Comparison of ENCODE assay signal across 24 cellular contexts in the genomic region with DNA sequence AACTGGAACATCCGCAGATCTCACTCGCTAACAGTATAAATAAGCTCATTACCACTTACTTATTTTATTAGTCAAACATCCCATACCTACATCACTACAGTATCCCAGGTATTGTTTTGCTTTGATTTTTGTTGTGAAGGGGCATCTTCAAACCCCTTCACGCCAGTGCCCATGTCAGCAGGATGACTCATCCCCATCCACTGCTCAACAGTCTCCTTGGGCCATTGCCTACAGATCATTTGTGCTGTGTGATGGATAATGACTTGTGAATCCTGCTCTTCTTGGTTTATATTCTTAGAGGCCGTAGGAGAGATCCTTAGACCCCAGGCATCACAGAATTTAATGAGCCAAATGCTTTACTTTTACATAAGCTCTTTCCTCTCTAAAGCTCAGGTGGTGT. TPM values are rescaled to one million over a fixed set of nuclear protein-coding genes. Genes with fewer than 3 reads are reported as not detected.
DNase-seq lines count a peak whose midpoint lies in the region; ATAC-seq, FAIRE-seq and TF ChIP-seq lines count a peak whose summit lies in the region.
"Had no signal": no experiment of that assay in that cellular context is flagged by ENCODE, and none has a peak within 500 bp of the region (broad histone marks: within the 10 kb centered on the region; RNA-seq: fewer than 3 reads in every experiment).

No MANE protein-coding gene starts in this region.

- H3K27me3 Mint-ChIP-seq in GM23338 (ENCODE audit: insufficient read depth, low read depth, poor library complexity) (peaks cover 2% of the 10 kb centered on the region), glutamatergic neuron (ENCODE audit: unreplicated experiment) (no peaks in the 10 kb centered on the region)
- H3K27me3 Mint-ChIP-seq: CD4-positive, alpha-beta T cell had no signal

- no peak for TF ChIP-seq POLR2A in A549 (IDR thresholded peaks at IDR 0.05; ENCODE audit: low read length)
- TF ChIP-seq POLR2A in K562 (conservative IDR thresholded peaks at IDR 0.05) = no peak

- H3K4me2 ChIP-seq in A549 (no peak overlapping the region), GM23338 (no peak overlapping the region), K562 (ENCODE audit: insufficient read depth, low read length) (no peak overlapping the region)
- H3K4me2 ChIP-seq: BLaER1 had no signal

- H4K20me1 ChIP-seq in GM23338 (replicated peaks; ENCODE audit: insufficient read depth) (no peaks in the 10 kb centered on the region), K562 (replicated peaks; ENCODE audit: control insufficient read depth, insufficient read depth, low read length) (no peaks in the 10 kb centered on the region)
- H4K20me1 ChIP-seq: BLaER1 had no signal

- no peaks in the 10 kb centered on the region for H3F3A ChIP-seq in GM23338 (replicated peaks; ENCODE audit: low read depth)

- H3K4me3 ChIP-seq in A549 = no peak overlapping the region
- H3K4me3 ChIP-seq in GM23338 = no peak overlapping the region
- H3K4me3 ChIP-seq in K562 = no peak overlapping the region
- H3K4me3 ChIP-seq: BLaER1, GM12878 had no signal

- H3K9me3 Mint-ChIP-seq in GM23338 (no peaks in the 10 kb centered on the region), glutamatergic neuron (ENCODE audit: unreplicated experiment) (peaks cover 2% of the 10 kb centered on the region)
- H3K9me3 Mint-ChIP-seq: CD4-positive, alpha-beta T cell; CD8-positive, alpha-beta T cell had no signal

- H3K27ac Mint-ChIP-seq in GM23338 = no peak overlapping the region
- H3K27ac Mint-ChIP-seq in glutamatergic neuron (ENCODE audit: unreplicated experiment) = no peak overlapping the region
- H3K27ac Mint-ChIP-seq: CD14-positive monocyte; CD4-positive, alpha-beta T cell; CD8-positive, alpha-beta T cell had no signal

- no peak for ATAC-seq in A549
- no peak for ATAC-seq in GM23338
- ATAC-seq in K562 = no peak
- ATAC-seq in HG02798 (IDR thresholded peaks at IDR 0.05; ENCODE audit: poor library complexity, unreplicated experiment) = no peak
- ATAC-seq: CD8-positive, alpha-beta T cell; GM12878 had no signal

- H3K79me2 ChIP-seq in GM23338 (replicated peaks; ENCODE audit: insufficient read depth) (no peaks in the 10 kb centered on the region), K562 (ENCODE audit: control insufficient read depth, insufficient read depth, low read length) (no peaks in the 10 kb centered on the region)

- H3K4me3 Mint-ChIP-seq in GM23338 = no peak overlapping the region
- H3K4me3 Mint-ChIP-seq in glutamatergic neuron (ENCODE audit: unreplicated experiment) = no peak overlapping the region
- H3K4me3 Mint-ChIP-seq: CD14-positive monocyte; CD4-positive, alpha-beta T cell; CD8-positive, alpha-beta T cell had no signal

- H3K36me3 Mint-ChIP-seq in GM23338 (ENCODE audit: low read depth) = no peaks in the 10 kb centered on the region
- H3K36me3 Mint-ChIP-seq in glutamatergic neuron (ENCODE audit: unreplicated experiment) = no peaks in the 10 kb centered on the region
- H3K36me3 Mint-ChIP-seq: CD14-positive monocyte; CD8-positive, alpha-beta T cell had no signal

- FAIRE-seq in A549 (lab: Jason Lieb, UNC) (no peak), K562 (lab: Jason Lieb, UNC) (no peak)
- FAIRE-seq: D721Med, GM12878, GM12892, GM18507, GM19239 had no signal

- no peak for TF ChIP-seq CTCF in A549 (IDR thresholded peaks at IDR 0.05)
- no peak for TF ChIP-seq CTCF in GM23338 (conservative IDR thresholded peaks at IDR 0.05; ENCODE audit: low read depth in 2 of 2)
- no peak for TF ChIP-seq CTCF in K562 (IDR thresholded peaks at IDR 0.05 in 2 of 3, conservative IDR thresholded peaks at IDR 0.05 in 1 of 3; ENCODE audit: insufficient read depth in 2 of 3, low read depth in 1 of 3, low read length in 3 of 3)
- no peak for TF ChIP-seq CTCF in glutamatergic neuron (IDR thresholded peaks at IDR 0.05; ENCODE audit: partially characterized antibody, unreplicated experiment)

- intact Hi-C loops in K562 (cut with micrococcal nuclease) = no loop called here

- no peaks in the 10 kb centered on the region for H3K9me2 ChIP-seq in GM23338 (ENCODE audit: insufficient read depth)

- no peaks in the 10 kb centered on the region for H3K9me3 ChIP-seq in A549
- H3K9me3 ChIP-seq in K562 (replicated peaks; ENCODE audit: control insufficient read depth, insufficient read depth, low read depth, low read length) = no peaks in the 10 kb centered on the region
- H3K9me3 ChIP-seq: BE2C, BLaER1, Caco-2 had no signal

- peaks cover 11% of the 10 kb centered on the region for H3K4me1 Mint-ChIP-seq in GM23338
- H3K4me1 Mint-ChIP-seq in glutamatergic neuron (ENCODE audit: low read depth, unreplicated experiment) = no peaks in the 10 kb centered on the region

- DNase-seq in DMS53 (lab: John Stamatoyannopoulos, UW) (peak; percentile 24), DMS53 treated with DMSO at 0.1 percent for 48 hours (lab: John Stamatoyannopoulos, UW; ENCODE audit: unreplicated experiment) (no peak), A549 (ENCODE audit: low read depth in 1 of 2, low spot score in 1 of 2) (no peak), GM23338 (ENCODE audit: low spot score) (no peak), K562 (ENCODE audit: extremely low read depth in 1 of 4, low spot score in 3 of 4) (no peak), glutamatergic neuron (no peak)
- DNase-seq: ACHN; BE2C; C1 segment of cervical spinal cord; Caco-2; Calu3; CD4-positive, alpha-beta T cell; CD8-positive, alpha-beta T cell; DMS79 treated with DMSO at 0.1 percent for 48 hours; GDM1 had no signal

- H3K9me1 ChIP-seq in K562 (ENCODE audit: control insufficient read depth, insufficient read depth, low read length) = no peaks in the 10 kb centered on the region

- POLR2A ChIA-PET in A549 (lab: Yijun Ruan, JAX) = no interaction called here
- POLR2A ChIA-PET in K562 (lab: Yijun Ruan, JAX) = interaction anchor here (0.6 to 0.7 kb wide), 2 partner anchors 109 to 111 kb away, joined by 3 read pairs; no protein-coding TSS in a partner anchor

- CTCF ChIA-PET in A549 (lab: Yijun Ruan, JAX) (interaction anchor here (1.1 kb wide), 1 partner anchor 9 kb away, joined by 5 read pairs; the partner anchor contains the start of gene SIRT5), K562 (lab: Yijun Ruan, JAX; ENCODE audit: low intra/inter-chr PET ratio) (no interaction called here)

- H3K36me3 ChIP-seq in GM23338 (ENCODE audit: insufficient read depth) (no peaks in the 10 kb centered on the region), K562 (ENCODE audit: control insufficient read depth, insufficient read depth, low read length) (no peaks in the 10 kb centered on the region)
- H3K36me3 ChIP-seq: BE2C, BLaER1 had no signal

- TF ChIP-seq EP300 in A549 (IDR thresholded peaks at IDR 0.05) (no peak), K562 (IDR thresholded peaks at IDR 0.05; ENCODE audit: low read length) (no peak)

- no peak overlapping the region for H3K9ac ChIP-seq in K562 (ENCODE audit: insufficient read depth in 1 of 2, low read depth in 2 of 2, low read length in 2 of 2)
- H3K9ac ChIP-seq: BLaER1 had no signal

- no peaks in the 10 kb centered on the region for H3K27me3 ChIP-seq in GM23338 (ENCODE audit: insufficient read depth)
- H3K27me3 ChIP-seq in K562 (ENCODE audit: control insufficient read depth in 2 of 2, insufficient read depth in 2 of 2, low read length in 2 of 2) = peaks cover 0 to 11% of the 10 kb centered on the region in 2 experiments; a peak in 1 of 5 replicates
- H3K27me3 ChIP-seq: BE2C, BLaER1 had no signal

- in situ Hi-C loops in K562 (cut with MboI) = no loop called here

- TF ChIP-seq RAD21 in A549 (conservative IDR thresholded peaks at IDR 0.05 in 1 of 2, IDR thresholded peaks at IDR 0.05 in 1 of 2) (no peak), K562 (CRISPR knock-in tag; conservative IDR thresholded peaks at IDR 0.05 in 1 of 2, IDR thresholded peaks at IDR 0.05 in 1 of 2) (no peak)

- BruUV-seq in K562 (replicated peaks; lab: Mats Ljungman, UMichigan) = no TSS peak

- H3K4me1 ChIP-seq in A549 = no peaks in the 10 kb centered on the region
- H3K4me1 ChIP-seq in GM23338 (ENCODE audit: insufficient read depth) = 0 out of 2 replicates have a peak, but pooled peaks cover 4% of the 10 kb centered on the region
- H3K4me1 ChIP-seq in K562 (replicated peaks in 1 of 2; ENCODE audit: control insufficient read depth in 2 of 2, insufficient read depth in 2 of 2, low read length in 2 of 2) = no peaks in the 10 kb centered on the region
- H3K4me1 ChIP-seq: BE2C, BLaER1, Caco-2 had no signal

- 0 out of 2 replicates have a peak overlapping the region, but pooled peaks have one; percentile 26 for H2AFZ ChIP-seq in GM23338
- no peak overlapping the region for H2AFZ ChIP-seq in K562 (ENCODE audit: low read depth, low read length)

- no peak overlapping the region for H3K27ac ChIP-seq in A549
- no peak overlapping the region for H3K27ac ChIP-seq in GM23338 (ENCODE audit: low read depth)
- H3K27ac ChIP-seq in K562 (ENCODE audit: extremely low read depth, low read depth, low read length) = no peak overlapping the region
- H3K27ac ChIP-seq: 22Rv1, BLaER1 had no signal

- WGBS in A549 (ENCODE audit: missing lambda C conversion rate) = 70% methylated on average over 4 of the region's 4 CpGs
- 45% methylated on average over 4 of the region's 4 CpGs for WGBS in K562 (ENCODE audit: insufficient coverage, low coverage, missing lambda C conversion rate)

RNA-seq across cellular contexts. Expression of gene SIRT5, which starts 8.5 kb away (rescaled TPM):
- 7.1 and 7.8 TPM in 2 replicates for polyA plus RNA-seq in A549 (2011; rRNA removed)
- polyA plus RNA-seq in A549 (2012; cell fraction: cytosol; rRNA removed) = 3.5 and 3.9 TPM in 2 replicates
- polyA plus RNA-seq in A549 (2012; cell fraction: nucleus; rRNA removed) = 3.8 and 4.8 TPM in 2 replicates
- 4.9 to 6.0 TPM (median 5.1 TPM) in 3 replicates for polyA plus RNA-seq in A549 (2017; fragmentation: RNase III; extraction: RNeasy Plus Mini Kit Qiagen cat#74134 plus additional on column Dnase treatment)
- 4.4 and 4.9 TPM in 2 replicates for polyA minus RNA-seq in A549 (2011; rRNA and poly(A)+ RNA removed)
- 11.8 and 13.1 TPM in 2 replicates for total RNA-seq in GM23338 (2014; rRNA removed; shearing (Covaris generic))
- polyA plus RNA-seq in GM23338 (2016; fragmentation: Nextera tagmentation; extraction: Ambion mirVana) = 7.4 and 9.8 TPM in 2 replicates
- total RNA-seq in K562 (2011; cell fraction: chromatin; rRNA removed; ENCODE audit: low replicate concordance) = 14.1 and 21.0 TPM in 2 replicates
- 9.3 and 10.0 TPM in 2 replicates for total RNA-seq in K562 (2011; cell fraction: nucleolus; rRNA removed)
- total RNA-seq in K562 (2011; cell fraction: nucleoplasm; rRNA removed) = 16.4 and 25.4 TPM in 2 replicates
- 7.4 and 8.6 TPM in 2 replicates for total RNA-seq in K562 (2014; rRNA removed)
- total RNA-seq in K562 (2014; rRNA removed; fragmentation: Illumina TruSeq; extraction: Trizol) = 11.6 and 15.0 TPM in 2 replicates
- 10.0 and 13.4 TPM in 2 replicates for total RNA-seq in K562 (2015; rRNA removed; fragmentation: Illumina TruSeq; extraction: Trizol)
- 8.6 and 8.7 TPM in 2 replicates for total RNA-seq in K562 (2021)
- 9.2 and 11.4 TPM in 2 replicates for polyA plus RNA-seq in K562 (2011; rRNA removed)
- 7.1 and 7.7 TPM in 2 replicates for polyA plus RNA-seq in K562 (2011; cell fraction: cytosol; rRNA removed)
- polyA plus RNA-seq in K562 (2011; cell fraction: nucleus; rRNA removed) = 11.8 and 16.3 TPM in 2 replicates
- 9.1 and 15.2 TPM in 2 replicates for polyA plus RNA-seq in K562 (2012)
- 12.5 and 15.7 TPM in 2 replicates for polyA plus RNA-seq in K562 (2014; fragmentation: Illumina TruSeq; extraction: Trizol)
- polyA plus RNA-seq in K562 (2014; fragmentation: Nextera tagmentation; extraction: Ambion mirVana) = 1 to 10 TPM; 2.1 to 2.3 TPM
- 11.7 and 15.7 TPM in 2 replicates for polyA plus RNA-seq in K562 (2014; rRNA removed)
- 6.5 TPM in 2 replicates for polyA minus RNA-seq in K562 (2011; rRNA and poly(A)+ RNA removed)
- polyA minus RNA-seq in K562 (2011; cell fraction: cytosol; rRNA and poly(A)+ RNA removed) = 3.3 and 3.4 TPM in 2 replicates
- 7.8 and 8.2 TPM in 2 replicates for polyA minus RNA-seq in K562 (2011; cell fraction: nucleus; rRNA and poly(A)+ RNA removed)
- 4.9 TPM for total RNA-seq in glutamatergic neuron (ENCODE audit: unreplicated experiment)

RNA-seq across cellular contexts. Expression of gene NOL7, which starts 49.2 kb away (rescaled TPM):
- polyA plus RNA-seq in A549 (2011; rRNA removed) (41.2 and 75.1 TPM in 2 replicates), A549 (2017; fragmentation: RNase III; extraction: RNeasy Plus Mini Kit Qiagen cat#74134 plus additional on column Dnase treatment) (82.7 to 90.7 TPM (median 85.9 TPM) in 3 replicates), GM23338 (2016; fragmentation: Nextera tagmentation; extraction: Ambion mirVana) (251 and 253 TPM in 2 replicates), K562 (2011; rRNA removed) (47.0 and 79.2 TPM in 2 replicates), K562 (2014; fragmentation: Illumina TruSeq; extraction: Trizol) (157 and 177 TPM in 2 replicates), K562 (2014; fragmentation: Nextera tagmentation; extraction: Ambion mirVana) (10 to 100 TPM; 19.4 to 23.4 TPM), K562 (2014; rRNA removed) (214 TPM in 2 replicates)
- 46.7 and 70.7 TPM in 2 replicates for polyA plus RNA-seq in A549 (2012; cell fraction: cytosol; rRNA removed)
- polyA plus RNA-seq in A549 (2012; cell fraction: nucleus; rRNA removed) = 24.3 and 45.1 TPM in 2 replicates
- 4.0 and 4.5 TPM in 2 replicates for polyA minus RNA-seq in A549 (2011; rRNA and poly(A)+ RNA removed)
- 97.2 and 110 TPM in 2 replicates for total RNA-seq in GM23338 (2014; rRNA removed; shearing (Covaris generic))
- 19.4 and 35.8 TPM in 2 replicates for total RNA-seq in K562 (2011; cell fraction: chromatin; rRNA removed; ENCODE audit: low replicate concordance)
- 26.6 and 26.8 TPM in 2 replicates for total RNA-seq in K562 (2011; cell fraction: nucleolus; rRNA removed)
- total RNA-seq in K562 (2011; cell fraction: nucleoplasm; rRNA removed) = 28.4 and 33.0 TPM in 2 replicates
- total RNA-seq in K562 (2014; rRNA removed) (199 and 235 TPM in 2 replicates), K562 (2014; rRNA removed; fragmentation: Illumina TruSeq; extraction: Trizol) (167 and 196 TPM in 2 replicates), K562 (2015; rRNA removed; fragmentation: Illumina TruSeq; extraction: Trizol) (159 and 162 TPM in 2 replicates), K562 (2021) (137 and 146 TPM in 2 replicates), glutamatergic neuron (ENCODE audit: unreplicated experiment) (28.0 TPM)
- polyA plus RNA-seq in K562 (2011; cell fraction: cytosol; rRNA removed) = 31.3 and 35.5 TPM in 2 replicates
- polyA plus RNA-seq in K562 (2011; cell fraction: nucleus; rRNA removed) = 23.3 and 29.9 TPM in 2 replicates
- 125 and 138 TPM in 2 replicates for polyA plus RNA-seq in K562 (2012)
- 22.9 and 25.8 TPM in 2 replicates for polyA minus RNA-seq in K562 (2011; rRNA and poly(A)+ RNA removed)
- polyA minus RNA-seq in K562 (2011; cell fraction: cytosol; rRNA and poly(A)+ RNA removed) = 20.5 and 24.8 TPM in 2 replicates
- polyA minus RNA-seq in K562 (2011; cell fraction: nucleus; rRNA and poly(A)+ RNA removed) = 17.0 and 21.9 TPM in 2 replicates
